ENCODE assay signal across 1 cellular context in the genomic region with DNA sequence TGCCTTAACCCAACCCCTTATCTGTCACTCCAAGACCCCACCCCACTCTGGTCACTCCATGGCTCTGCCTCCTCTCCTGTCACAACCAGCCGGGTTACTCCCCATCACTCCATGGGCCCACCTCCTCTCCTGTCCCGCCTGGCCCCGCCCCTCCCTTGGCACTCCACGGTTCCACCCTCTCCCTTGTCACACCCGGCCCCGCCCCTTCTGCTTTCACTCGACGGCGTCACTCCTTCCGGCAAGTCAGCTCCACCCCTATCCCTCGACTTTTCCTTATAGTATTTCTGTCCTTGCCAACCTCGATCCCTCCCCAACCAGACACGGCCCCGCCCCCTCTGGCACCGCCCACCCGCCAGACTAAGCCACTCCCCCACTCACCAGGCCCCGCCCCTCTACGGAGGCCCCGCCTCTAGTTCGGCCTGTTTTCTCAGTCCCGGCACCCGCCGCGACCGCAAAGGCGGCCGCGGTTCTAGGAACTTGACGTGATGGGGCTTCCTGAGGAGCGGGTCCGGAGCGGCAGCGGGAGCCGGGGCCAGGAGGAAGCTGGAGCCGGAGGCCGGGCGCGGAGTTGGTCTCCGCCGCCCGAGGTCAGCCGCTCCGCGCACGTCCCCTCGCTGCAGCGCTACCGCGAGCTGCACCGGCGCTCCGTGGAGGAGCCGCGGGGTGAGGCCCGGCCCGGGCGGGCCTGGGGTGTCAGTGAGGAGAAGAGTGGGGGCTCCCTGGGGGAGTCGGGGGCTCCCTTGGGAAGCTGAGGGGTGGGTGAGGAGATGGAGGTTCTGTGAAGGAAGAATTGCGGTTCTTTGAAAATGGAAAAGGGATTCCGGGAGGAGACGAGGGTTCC.
A peak's percentile ranks its signal among the peaks of the same experiment; 100 is the strongest.
TF ChIP-seq lines count a peak whose summit lies in the region.

A gene with protein sequence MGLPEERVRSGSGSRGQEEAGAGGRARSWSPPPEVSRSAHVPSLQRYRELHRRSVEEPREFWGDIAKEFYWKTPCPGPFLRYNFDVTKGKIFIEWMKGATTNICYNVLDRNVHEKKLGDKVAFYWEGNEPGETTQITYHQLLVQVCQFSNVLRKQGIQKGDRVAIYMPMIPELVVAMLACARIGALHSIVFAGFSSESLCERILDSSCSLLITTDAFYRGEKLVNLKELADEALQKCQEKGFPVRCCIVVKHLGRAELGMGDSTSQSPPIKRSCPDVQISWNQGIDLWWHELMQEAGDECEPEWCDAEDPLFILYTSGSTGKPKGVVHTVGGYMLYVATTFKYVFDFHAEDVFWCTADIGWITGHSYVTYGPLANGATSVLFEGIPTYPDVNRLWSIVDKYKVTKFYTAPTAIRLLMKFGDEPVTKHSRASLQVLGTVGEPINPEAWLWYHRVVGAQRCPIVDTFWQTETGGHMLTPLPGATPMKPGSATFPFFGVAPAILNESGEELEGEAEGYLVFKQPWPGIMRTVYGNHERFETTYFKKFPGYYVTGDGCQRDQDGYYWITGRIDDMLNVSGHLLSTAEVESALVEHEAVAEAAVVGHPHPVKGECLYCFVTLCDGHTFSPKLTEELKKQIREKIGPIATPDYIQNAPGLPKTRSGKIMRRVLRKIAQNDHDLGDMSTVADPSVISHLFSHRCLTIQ (plus strand): TSS at position 452 of the 841 bp plus-strand sequence. CDS start 34 bp downstream, at position 486.

TF ChIP-seq in HepG2, 621 proteins besides CTCF, POLR2A, EP300 and RAD21 (continued from another document and continues in another):
- TF ChIP-seq, protein P1, sequence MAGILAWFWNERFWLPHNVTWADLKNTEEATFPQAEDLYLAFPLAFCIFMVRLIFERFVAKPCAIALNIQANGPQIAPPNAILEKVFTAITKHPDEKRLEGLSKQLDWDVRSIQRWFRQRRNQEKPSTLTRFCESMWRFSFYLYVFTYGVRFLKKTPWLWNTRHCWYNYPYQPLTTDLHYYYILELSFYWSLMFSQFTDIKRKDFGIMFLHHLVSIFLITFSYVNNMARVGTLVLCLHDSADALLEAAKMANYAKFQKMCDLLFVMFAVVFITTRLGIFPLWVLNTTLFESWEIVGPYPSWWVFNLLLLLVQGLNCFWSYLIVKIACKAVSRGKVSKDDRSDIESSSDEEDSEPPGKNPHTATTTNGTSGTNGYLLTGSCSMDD (CRISPR knock-in tag; IDR thresholded peaks at IDR 0.05) = no peak
- TF ChIP-seq EZH2 (conservative IDR thresholded peaks at IDR 0.05; ENCODE audit: low read depth, low read length) = no peak
- no peak for TF ChIP-seq ZNF589 (CRISPR knock-in tag; conservative IDR thresholded peaks at IDR 0.05)
- TF ChIP-seq, protein P2, sequence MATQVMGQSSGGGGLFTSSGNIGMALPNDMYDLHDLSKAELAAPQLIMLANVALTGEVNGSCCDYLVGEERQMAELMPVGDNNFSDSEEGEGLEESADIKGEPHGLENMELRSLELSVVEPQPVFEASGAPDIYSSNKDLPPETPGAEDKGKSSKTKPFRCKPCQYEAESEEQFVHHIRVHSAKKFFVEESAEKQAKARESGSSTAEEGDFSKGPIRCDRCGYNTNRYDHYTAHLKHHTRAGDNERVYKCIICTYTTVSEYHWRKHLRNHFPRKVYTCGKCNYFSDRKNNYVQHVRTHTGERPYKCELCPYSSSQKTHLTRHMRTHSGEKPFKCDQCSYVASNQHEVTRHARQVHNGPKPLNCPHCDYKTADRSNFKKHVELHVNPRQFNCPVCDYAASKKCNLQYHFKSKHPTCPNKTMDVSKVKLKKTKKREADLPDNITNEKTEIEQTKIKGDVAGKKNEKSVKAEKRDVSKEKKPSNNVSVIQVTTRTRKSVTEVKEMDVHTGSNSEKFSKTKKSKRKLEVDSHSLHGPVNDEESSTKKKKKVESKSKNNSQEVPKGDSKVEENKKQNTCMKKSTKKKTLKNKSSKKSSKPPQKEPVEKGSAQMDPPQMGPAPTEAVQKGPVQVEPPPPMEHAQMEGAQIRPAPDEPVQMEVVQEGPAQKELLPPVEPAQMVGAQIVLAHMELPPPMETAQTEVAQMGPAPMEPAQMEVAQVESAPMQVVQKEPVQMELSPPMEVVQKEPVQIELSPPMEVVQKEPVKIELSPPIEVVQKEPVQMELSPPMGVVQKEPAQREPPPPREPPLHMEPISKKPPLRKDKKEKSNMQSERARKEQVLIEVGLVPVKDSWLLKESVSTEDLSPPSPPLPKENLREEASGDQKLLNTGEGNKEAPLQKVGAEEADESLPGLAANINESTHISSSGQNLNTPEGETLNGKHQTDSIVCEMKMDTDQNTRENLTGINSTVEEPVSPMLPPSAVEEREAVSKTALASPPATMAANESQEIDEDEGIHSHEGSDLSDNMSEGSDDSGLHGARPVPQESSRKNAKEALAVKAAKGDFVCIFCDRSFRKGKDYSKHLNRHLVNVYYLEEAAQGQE (IDR thresholded peaks at IDR 0.05; ENCODE audit: borderline replicate concordance in 1 of 2, low read depth in 1 of 2, low read length in 2 of 2) = peak; percentile 27 to 69
- TF ChIP-seq, protein P3, sequence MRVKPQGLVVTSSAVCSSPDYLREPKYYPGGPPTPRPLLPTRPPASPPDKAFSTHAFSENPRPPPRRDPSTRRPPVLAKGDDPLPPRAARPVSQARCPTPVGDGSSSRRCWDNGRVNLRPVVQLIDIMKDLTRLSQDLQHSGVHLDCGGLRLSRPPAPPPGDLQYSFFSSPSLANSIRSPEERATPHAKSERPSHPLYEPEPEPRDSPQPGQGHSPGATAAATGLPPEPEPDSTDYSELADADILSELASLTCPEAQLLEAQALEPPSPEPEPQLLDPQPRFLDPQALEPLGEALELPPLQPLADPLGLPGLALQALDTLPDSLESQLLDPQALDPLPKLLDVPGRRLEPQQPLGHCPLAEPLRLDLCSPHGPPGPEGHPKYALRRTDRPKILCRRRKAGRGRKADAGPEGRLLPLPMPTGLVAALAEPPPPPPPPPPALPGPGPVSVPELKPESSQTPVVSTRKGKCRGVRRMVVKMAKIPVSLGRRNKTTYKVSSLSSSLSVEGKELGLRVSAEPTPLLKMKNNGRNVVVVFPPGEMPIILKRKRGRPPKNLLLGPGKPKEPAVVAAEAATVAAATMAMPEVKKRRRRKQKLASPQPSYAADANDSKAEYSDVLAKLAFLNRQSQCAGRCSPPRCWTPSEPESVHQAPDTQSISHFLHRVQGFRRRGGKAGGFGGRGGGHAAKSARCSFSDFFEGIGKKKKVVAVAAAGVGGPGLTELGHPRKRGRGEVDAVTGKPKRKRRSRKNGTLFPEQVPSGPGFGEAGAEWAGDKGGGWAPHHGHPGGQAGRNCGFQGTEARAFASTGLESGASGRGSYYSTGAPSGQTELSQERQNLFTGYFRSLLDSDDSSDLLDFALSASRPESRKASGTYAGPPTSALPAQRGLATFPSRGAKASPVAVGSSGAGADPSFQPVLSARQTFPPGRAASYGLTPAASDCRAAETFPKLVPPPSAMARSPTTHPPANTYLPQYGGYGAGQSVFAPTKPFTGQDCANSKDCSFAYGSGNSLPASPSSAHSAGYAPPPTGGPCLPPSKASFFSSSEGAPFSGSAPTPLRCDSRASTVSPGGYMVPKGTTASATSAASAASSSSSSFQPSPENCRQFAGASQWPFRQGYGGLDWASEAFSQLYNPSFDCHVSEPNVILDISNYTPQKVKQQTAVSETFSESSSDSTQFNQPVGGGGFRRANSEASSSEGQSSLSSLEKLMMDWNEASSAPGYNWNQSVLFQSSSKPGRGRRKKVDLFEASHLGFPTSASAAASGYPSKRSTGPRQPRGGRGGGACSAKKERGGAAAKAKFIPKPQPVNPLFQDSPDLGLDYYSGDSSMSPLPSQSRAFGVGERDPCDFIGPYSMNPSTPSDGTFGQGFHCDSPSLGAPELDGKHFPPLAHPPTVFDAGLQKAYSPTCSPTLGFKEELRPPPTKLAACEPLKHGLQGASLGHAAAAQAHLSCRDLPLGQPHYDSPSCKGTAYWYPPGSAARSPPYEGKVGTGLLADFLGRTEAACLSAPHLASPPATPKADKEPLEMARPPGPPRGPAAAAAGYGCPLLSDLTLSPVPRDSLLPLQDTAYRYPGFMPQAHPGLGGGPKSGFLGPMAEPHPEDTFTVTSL (CRISPR knock-in tag; IDR thresholded peaks at IDR 0.05; ENCODE audit: borderline replicate concordance) = no peak
- TF ChIP-seq ZSCAN22 (CRISPR knock-in tag; IDR thresholded peaks at IDR 0.05) = 0 out of 2 replicates have a peak, but pooled peaks have one; percentile 8
- TF ChIP-seq SOX13 (IDR thresholded peaks at IDR 0.05) = no peak
- no peak for TF ChIP-seq SOX13 (CRISPR knock-in tag; conservative IDR thresholded peaks at IDR 0.05 in 1 of 2, IDR thresholded peaks at IDR 0.05 in 1 of 2)
- TF ChIP-seq, protein P4, sequence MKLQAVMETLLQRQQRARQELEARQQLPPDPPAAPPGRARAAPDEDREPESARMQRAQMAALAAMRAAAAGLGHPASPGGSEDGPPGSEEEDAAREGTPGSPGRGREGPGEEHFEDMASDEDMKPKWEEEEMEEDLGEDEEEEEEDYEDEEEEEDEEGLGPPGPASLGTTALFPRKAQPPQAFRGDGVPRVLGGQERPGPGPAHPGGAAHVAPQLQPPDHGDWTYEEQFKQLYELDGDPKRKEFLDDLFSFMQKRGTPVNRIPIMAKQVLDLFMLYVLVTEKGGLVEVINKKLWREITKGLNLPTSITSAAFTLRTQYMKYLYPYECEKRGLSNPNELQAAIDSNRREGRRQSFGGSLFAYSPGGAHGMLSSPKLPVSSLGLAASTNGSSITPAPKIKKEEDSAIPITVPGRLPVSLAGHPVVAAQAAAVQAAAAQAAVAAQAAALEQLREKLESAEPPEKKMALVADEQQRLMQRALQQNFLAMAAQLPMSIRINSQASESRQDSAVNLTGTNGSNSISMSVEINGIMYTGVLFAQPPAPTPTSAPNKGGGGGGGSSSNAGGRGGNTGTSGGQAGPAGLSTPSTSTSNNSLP (IDR thresholded peaks at IDR 0.05; ENCODE audit: low read depth, low read length) = no peak
- TF ChIP-seq, protein P5, sequence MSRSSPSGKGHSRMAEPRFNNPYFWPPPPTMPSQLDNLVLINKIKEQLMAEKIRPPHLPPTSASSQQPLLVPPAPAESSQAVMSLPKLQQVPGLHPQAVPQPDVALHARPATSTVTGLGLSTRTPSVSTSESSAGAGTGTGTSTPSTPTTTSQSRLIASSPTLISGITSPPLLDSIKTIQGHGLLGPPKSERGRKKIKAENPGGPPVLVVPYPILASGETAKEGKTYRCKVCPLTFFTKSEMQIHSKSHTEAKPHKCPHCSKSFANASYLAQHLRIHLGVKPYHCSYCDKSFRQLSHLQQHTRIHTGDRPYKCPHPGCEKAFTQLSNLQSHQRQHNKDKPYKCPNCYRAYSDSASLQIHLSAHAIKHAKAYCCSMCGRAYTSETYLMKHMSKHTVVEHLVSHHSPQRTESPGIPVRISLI (CRISPR knock-in tag; IDR thresholded peaks at IDR 0.05; ENCODE audit: borderline replicate concordance) = no peak
- TF ChIP-seq ZNF24 (IDR thresholded peaks at IDR 0.05) = no peak
- no peak; the same call in 1 of the 2 replicates for TF ChIP-seq KAT8 (CRISPR knock-in tag; IDR thresholded peaks at IDR 0.05)
- TF ChIP-seq, protein P6, sequence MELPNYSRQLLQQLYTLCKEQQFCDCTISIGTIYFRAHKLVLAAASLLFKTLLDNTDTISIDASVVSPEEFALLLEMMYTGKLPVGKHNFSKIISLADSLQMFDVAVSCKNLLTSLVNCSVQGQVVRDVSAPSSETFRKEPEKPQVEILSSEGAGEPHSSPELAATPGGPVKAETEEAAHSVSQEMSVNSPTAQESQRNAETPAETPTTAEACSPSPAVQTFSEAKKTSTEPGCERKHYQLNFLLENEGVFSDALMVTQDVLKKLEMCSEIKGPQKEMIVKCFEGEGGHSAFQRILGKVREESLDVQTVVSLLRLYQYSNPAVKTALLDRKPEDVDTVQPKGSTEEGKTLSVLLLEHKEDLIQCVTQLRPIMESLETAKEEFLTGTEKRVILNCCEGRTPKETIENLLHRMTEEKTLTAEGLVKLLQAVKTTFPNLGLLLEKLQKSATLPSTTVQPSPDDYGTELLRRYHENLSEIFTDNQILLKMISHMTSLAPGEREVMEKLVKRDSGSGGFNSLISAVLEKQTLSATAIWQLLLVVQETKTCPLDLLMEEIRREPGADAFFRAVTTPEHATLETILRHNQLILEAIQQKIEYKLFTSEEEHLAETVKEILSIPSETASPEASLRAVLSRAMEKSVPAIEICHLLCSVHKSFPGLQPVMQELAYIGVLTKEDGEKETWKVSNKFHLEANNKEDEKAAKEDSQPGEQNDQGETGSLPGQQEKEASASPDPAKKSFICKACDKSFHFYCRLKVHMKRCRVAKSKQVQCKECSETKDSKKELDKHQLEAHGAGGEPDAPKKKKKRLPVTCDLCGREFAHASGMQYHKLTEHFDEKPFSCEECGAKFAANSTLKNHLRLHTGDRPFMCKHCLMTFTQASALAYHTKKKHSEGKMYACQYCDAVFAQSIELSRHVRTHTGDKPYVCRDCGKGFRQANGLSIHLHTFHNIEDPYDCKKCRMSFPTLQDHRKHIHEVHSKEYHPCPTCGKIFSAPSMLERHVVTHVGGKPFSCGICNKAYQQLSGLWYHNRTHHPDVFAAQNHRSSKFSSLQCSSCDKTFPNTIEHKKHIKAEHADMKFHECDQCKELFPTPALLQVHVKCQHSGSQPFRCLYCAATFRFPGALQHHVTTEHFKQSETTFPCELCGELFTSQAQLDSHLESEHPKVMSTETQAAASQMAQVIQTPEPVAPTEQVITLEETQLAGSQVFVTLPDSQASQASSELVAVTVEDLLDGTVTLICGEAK (IDR thresholded peaks at IDR 0.05) = no peak
- TF ChIP-seq, protein P6 (CRISPR knock-in tag; IDR thresholded peaks at IDR 0.05) = peak; percentile 80; the same call in 1 of the 2 replicates
- TF ChIP-seq NPAS2 (CRISPR knock-in tag; IDR thresholded peaks at IDR 0.05; ENCODE audit: borderline replicate concordance) = no peak
- no peak for TF ChIP-seq DNMT3B (CRISPR knock-in tag; conservative IDR thresholded peaks at IDR 0.05)
